In the genomic region with DNA sequence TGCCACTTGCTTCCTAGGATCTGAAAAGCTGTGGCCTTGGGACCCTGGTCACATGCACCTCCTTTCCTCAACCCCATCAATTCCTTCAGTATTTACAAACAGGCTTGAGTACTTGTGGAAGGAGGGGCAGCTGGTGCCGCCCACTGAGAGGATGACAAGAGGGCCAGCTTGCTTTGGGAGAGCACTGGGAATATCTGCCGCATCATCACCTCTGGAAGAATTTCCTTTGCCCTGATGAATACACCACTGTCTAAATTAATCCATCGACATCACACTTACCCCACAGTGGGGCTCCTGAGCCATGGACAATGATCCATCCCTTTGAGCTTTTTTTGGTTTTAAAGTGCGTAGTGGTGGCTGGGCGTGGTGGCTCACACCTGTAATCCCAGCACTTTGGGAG, we compare ENCODE assay signal across 21 cellular contexts. TPM values are rescaled to one million over a fixed set of nuclear protein-coding genes. Genes with fewer than 3 reads are reported as not detected.
DNase-seq lines count a peak whose midpoint lies in the region; ATAC-seq and TF ChIP-seq lines count a peak whose summit lies in the region.
"Had no signal": no experiment of that assay in that cellular context is flagged by ENCODE, and none has a peak within 500 bp of the region (broad histone marks: within the 10 kb centered on the region; RNA-seq: fewer than 3 reads in every experiment).

No MANE protein-coding gene starts in this region.

- BruUV-seq in mammary epithelial cell (replicated peaks; lab: Mats Ljungman, UMichigan) = TSS peak; percentile 37
- BruUV-seq in PC-3 (replicated peaks; lab: Mats Ljungman, UMichigan) = TSS peak; percentile 14

- H3K79me1 ChIP-seq in trophoblast cell (ENCODE audit: low read length) = no peaks in the 10 kb centered on the region

- H3F3A ChIP-seq in PC-3 (ENCODE audit: low read length, unreplicated experiment) = no peaks in the 10 kb centered on the region

- H2BK120ac ChIP-seq in trophoblast cell (ENCODE audit: insufficient read depth, low read length, poor library complexity) = no peak overlapping the region

- POLR2A ChIA-PET in PC-3 (lab: Charles Lee; ENCODE audit: unreplicated experiment) = no interaction called here

- H3K4ac ChIP-seq in trophoblast cell (ENCODE audit: low read depth, low read length) = no peak overlapping the region

- CTCF ChIA-PET in mammary epithelial cell (lab: Charles Lee; ENCODE audit: low non-redundant PET) = no interaction called here
- CTCF ChIA-PET in PC-3 (lab: Charles Lee) = no interaction called here

- no peak overlapping the region for H4K8ac ChIP-seq in trophoblast cell (ENCODE audit: low read depth, low read length)

- H3K9me3 ChIP-seq in mammary epithelial cell (replicated peaks; ENCODE audit: insufficient read depth, low read length) (no peaks in the 10 kb centered on the region), breast epithelium (no peaks in the 10 kb centered on the region), PC-3 (ENCODE audit: low read length) (no peaks in the 10 kb centered on the region), trophoblast cell (ENCODE audit: insufficient read depth, low read depth, low read length) (peaks cover 3% of the 10 kb centered on the region)
- H3K9me3 ChIP-seq: SK-N-SH had no signal

- no peak overlapping the region for H3K23ac ChIP-seq in trophoblast cell (ENCODE audit: low read length)

- no peaks in the 10 kb centered on the region for H3K9me2 ChIP-seq in PC-3 (replicated peaks; ENCODE audit: low read length)
- H3K9me2 ChIP-seq: SK-N-SH had no signal

- H3K4me3 ChIP-seq in mammary epithelial cell (replicated peaks in 1 of 3; ENCODE audit: insufficient read depth in 1 of 3, low read depth in 2 of 3, low read length in 3 of 3) (no peak overlapping the region), breast epithelium (no peak overlapping the region), PC-3 (ENCODE audit: low read length) (no peak overlapping the region), trophoblast cell (ENCODE audit: low read depth, low read length) (no peak overlapping the region)

- DNase-seq in mammary epithelial cell (no peak), breast epithelium (ENCODE audit: low spot score in 2 of 2) (no peak), PC-3 (no peak), myocyte (ENCODE audit: low read depth) (peak; percentile 74), GM13977 (ENCODE audit: low spot score) (no peak), trophoblast cell (no peak), T-helper 2 cell (no peak)
- DNase-seq: COR-L47, DMS 273 treated with DMSO at 0.1 percent for 48 hours, DMS79 treated with DMSO at 0.1 percent for 48 hours, H9, KBM-7, MM.1S, NCI-H1048, NCI-H1436, NCI-H1930, NCI-H510A, NCI-H748 treated with DMSO at 0.1 percent for 48 hours, SIG-M5, SK-N-SH had no signal

- H3K4me1 ChIP-seq in mammary epithelial cell (ENCODE audit: insufficient read depth, low read length) (peaks cover 3% of the 10 kb centered on the region), breast epithelium (no peaks in the 10 kb centered on the region), PC-3 (ENCODE audit: insufficient read depth, low read length) (no peaks in the 10 kb centered on the region), trophoblast cell (ENCODE audit: control insufficient read depth in 1 of 2, insufficient read depth in 2 of 2, low read length in 2 of 2) (no peaks in the 10 kb centered on the region)

- no peak overlapping the region for H2AFZ ChIP-seq in mammary epithelial cell (ENCODE audit: low read depth, low read length)
- no peak overlapping the region for H2AFZ ChIP-seq in PC-3 (ENCODE audit: low read length)
- H2AFZ ChIP-seq in trophoblast cell (ENCODE audit: insufficient read depth, low read length, poor library complexity) = no peak overlapping the region

- H2AK5ac ChIP-seq in trophoblast cell (ENCODE audit: low read length) = no peak overlapping the region

- in situ Hi-C loops in mammary epithelial cell (cut with MboI; ENCODE audit: low sequenced_read_pairs in 2 of 2) = no loop called here
- in situ Hi-C loops in GM13977 (cut with MboI; ENCODE audit: low pct_unique_long_range_greater_than_20kb, low sequenced_read_pairs, unreplicated experiment) = no loop called here

- H3K27ac ChIP-seq in mammary epithelial cell (ENCODE audit: insufficient read depth, low read depth, low read length) = no peak overlapping the region
- no peak overlapping the region for H3K27ac ChIP-seq in breast epithelium
- H3K27ac ChIP-seq in PC-3 (ENCODE audit: low read length) = no peak overlapping the region
- H3K27ac ChIP-seq in trophoblast cell (ENCODE audit: low read depth, low read length) = no peak overlapping the region

- dilution Hi-C loops in mammary epithelial cell (cut with HindIII; ENCODE audit: low sequenced_read_pairs) = no loop called here

- 89% methylated on average over 3 of the region's 5 CpGs for WGBS in mammary epithelial cell (ENCODE audit: low coverage, missing lambda C conversion rate)
- no CpG with 5 or more reads among the region's 5 CpGs for WGBS in trophoblast cell (ENCODE audit: extremely low coverage, insufficient coverage, insufficient read length)

- H4K91ac ChIP-seq in trophoblast cell (ENCODE audit: low read depth, low read length) = no peak overlapping the region

- no peaks in the 10 kb centered on the region for H3K27me3 ChIP-seq in mammary epithelial cell (ENCODE audit: insufficient read depth, low read length)
- H3K27me3 ChIP-seq in breast epithelium = no peaks in the 10 kb centered on the region
- H3K27me3 ChIP-seq in PC-3 (ENCODE audit: low read length) = no peaks in the 10 kb centered on the region
- no peaks in the 10 kb centered on the region for H3K27me3 ChIP-seq in trophoblast cell (ENCODE audit: insufficient read depth, low read length)

- intact Hi-C loops in mammary epithelial cell (cut with micrococcal nuclease) (no loop called here), breast epithelium (cut with DNase I; ENCODE audit: low total_unique reads) (no loop called here), PC-3 (cut with micrococcal nuclease) (loop anchor here (1.0 kb wide), 1 partner anchor 82 kb away; no protein-coding TSS in a partner anchor)

- no peak overlapping the region for H3K18ac ChIP-seq in trophoblast cell (ENCODE audit: low read length)

- H3K79me2 ChIP-seq in mammary epithelial cell (ENCODE audit: insufficient read depth, low read length) = no peaks in the 10 kb centered on the region
- H3K79me2 ChIP-seq in PC-3 (ENCODE audit: low read length) = no peaks in the 10 kb centered on the region
- H3K79me2 ChIP-seq in trophoblast cell (ENCODE audit: control insufficient read depth, insufficient read depth, low read length, poor library complexity) = no peaks in the 10 kb centered on the region

- H3K4me2 ChIP-seq in mammary epithelial cell (ENCODE audit: insufficient read depth, low read depth, low read length) (no peak overlapping the region), PC-3 (ENCODE audit: low read length) (no peak overlapping the region), trophoblast cell (ENCODE audit: low read length) (no peak overlapping the region)
- H3K4me2 ChIP-seq: SK-N-SH had no signal

- no peak for TF ChIP-seq CTCF in mammary epithelial cell (conservative IDR thresholded peaks at IDR 0.05 in 1 of 2, IDR thresholded peaks at IDR 0.05 in 1 of 2; ENCODE audit: extremely low read depth in 1 of 2, insufficient read depth in 1 of 2, low read depth in 1 of 2, low read length in 2 of 2)
- TF ChIP-seq CTCF in breast epithelium (IDR thresholded peaks at IDR 0.05) = no peak
- TF ChIP-seq CTCF in PC-3 (conservative IDR thresholded peaks at IDR 0.05; ENCODE audit: low read depth, low read length) = no peak
- TF ChIP-seq CTCF in GM13977 (IDR thresholded peaks at IDR 0.05; ENCODE audit: extremely low read depth, insufficient read depth, missing control alignments) = no peak

- H2BK5ac ChIP-seq in trophoblast cell (ENCODE audit: low read depth, low read length, poor library complexity) = no peak overlapping the region

- ATAC-seq in PC-3 = no peak
- ATAC-seq: Panc1 had no signal

- H4K12ac ChIP-seq in trophoblast cell (ENCODE audit: low read depth, low read length) = no peak overlapping the region

- H4K20me1 ChIP-seq in mammary epithelial cell (ENCODE audit: insufficient read depth, low read length) (no peaks in the 10 kb centered on the region), PC-3 (ENCODE audit: low read length) (no peaks in the 10 kb centered on the region)

- no peak for TF ChIP-seq POLR2A in breast epithelium (IDR thresholded peaks at IDR 0.05)

- H3K9ac ChIP-seq in mammary epithelial cell (ENCODE audit: insufficient read depth, low read length) = no peak overlapping the region
- H3K9ac ChIP-seq in PC-3 (ENCODE audit: low read length) = no peak overlapping the region
- H3K9ac ChIP-seq in trophoblast cell (ENCODE audit: low read length) = no peak overlapping the region
- H3K9ac ChIP-seq: SK-N-SH had no signal

- H3K36me3 ChIP-seq in mammary epithelial cell (ENCODE audit: insufficient read depth, low read length) (peaks cover 18% of the 10 kb centered on the region), breast epithelium (no peaks in the 10 kb centered on the region), PC-3 (ENCODE audit: low read depth, low read length) (peaks cover 42% of the 10 kb centered on the region), trophoblast cell (ENCODE audit: control insufficient read depth in 1 of 2, insufficient read depth in 2 of 2, low read length in 2 of 2) (peaks cover 57 to 77% of the 10 kb centered on the region in 2 experiments)

- H2BK12ac ChIP-seq in trophoblast cell (ENCODE audit: low read length) = no peak overlapping the region

- H3K14ac ChIP-seq in trophoblast cell (ENCODE audit: low read length) = no peak overlapping the region

RNA-seq across cellular contexts. Expression of a gene that starts 25.9 kb away (rescaled TPM):
- total RNA-seq in mammary epithelial cell (10 to 100 TPM; 36.5 to 43.2 TPM), breast epithelium (10 to 100 TPM; 37.7 to 56.6 (median 42.3) TPM), PC-3 (2014; rRNA removed) (24.2 and 26.3 TPM in 2 replicates), myocyte (29.1 and 40.1 TPM in 2 replicates)
- polyA plus RNA-seq in mammary epithelial cell = 31.9 TPM
- 36.3 TPM for polyA minus RNA-seq in mammary epithelial cell
- 45.1 TPM for polyA plus RNA-seq in myocyte (2012)
- 41.1 and 43.4 TPM in 2 replicates for polyA plus RNA-seq in trophoblast cell (2013)

RNA-seq across cellular contexts. Expression of a gene that starts 28.4 kb away (rescaled TPM):
- total RNA-seq in mammary epithelial cell (100 to 1,000 TPM; 106 to 235 TPM), breast epithelium (10 to 100 TPM; 61.3 to 69.5 (median 66.2) TPM), PC-3 (2014; rRNA removed) (115 and 137 TPM in 2 replicates), myocyte (85.1 and 106 TPM in 2 replicates)
- polyA plus RNA-seq in mammary epithelial cell = 68.3 TPM
- polyA minus RNA-seq in mammary epithelial cell = 119 TPM
- polyA plus RNA-seq in myocyte (2012) = 97.8 TPM
- polyA plus RNA-seq in trophoblast cell (2013) = 48.6 and 50.5 TPM in 2 replicates

RNA-seq across cellular contexts. Expression of a gene that starts 55.9 kb away (rescaled TPM):
- total RNA-seq in mammary epithelial cell = 100 to 1,000 TPM; 238 to 248 TPM
- 117 TPM for polyA plus RNA-seq in mammary epithelial cell
- 43.1 TPM for polyA minus RNA-seq in mammary epithelial cell
- 10 to 100 TPM in 2 of 3 donors, 1 to 10 TPM in 1; 4.5 to 18.0 (median 14.5) TPM for total RNA-seq in breast epithelium
- 160 and 193 TPM in 2 replicates for total RNA-seq in PC-3 (2014; rRNA removed)
- 6.1 and 9.6 TPM in 2 replicates for total RNA-seq in myocyte
- polyA plus RNA-seq in myocyte (2012) = 69.0 TPM
- 30.6 and 32.9 TPM in 2 replicates for polyA plus RNA-seq in trophoblast cell (2013)
